ENCODE assay signal across 19 cellular contexts in genomic region chr20:16759161-16759523, GRCh38. TPM values are rescaled to one million over a fixed set of nuclear protein-coding genes. Genes with fewer than 3 reads are reported as not detected.
A peak's percentile ranks its signal among the peaks of the same experiment; 100 is the strongest.
DNase-seq lines count a peak whose midpoint lies in the region; ATAC-seq, FAIRE-seq and TF ChIP-seq lines count a peak whose summit lies in the region.
"Had no signal": no experiment of that assay in that cellular context is flagged by ENCODE, and none has a peak within 500 bp of the region (broad histone marks: within the 10 kb centered on the region; RNA-seq: fewer than 3 reads in every experiment).

No MANE protein-coding gene starts in this region.

- H2AFZ ChIP-seq in smooth muscle cell (ENCODE audit: low read depth) = peak overlapping the region; percentile 34
- H2AFZ ChIP-seq: PC-9 had no signal

- H3K27me3 Mint-ChIP-seq in endothelial cell (ENCODE audit: unreplicated experiment) (no peaks in the 10 kb centered on the region), immature natural killer cell (ENCODE audit: low read depth in 3 of 3) (peaks cover 0 to 7% (median 2%) of the 10 kb centered on the region in 3 donors)

- H3K4me1 ChIP-seq in smooth muscle cell (ENCODE audit: low read depth) = peaks cover 4% of the 10 kb centered on the region
- H3K4me1 ChIP-seq: A549 had no signal

- no peaks in the 10 kb centered on the region for H3K9me3 Mint-ChIP-seq in endothelial cell (ENCODE audit: unreplicated experiment)
- H3K9me3 Mint-ChIP-seq in immature natural killer cell = peaks cover 0 to 4% (median 0%) of the 10 kb centered on the region in 6 donors

- no peak overlapping the region for H3K4me3 ChIP-seq in smooth muscle cell
- H3K4me3 ChIP-seq: A549, PC-9, SK-N-MC had no signal

- WGBS in smooth muscle cell (ENCODE audit: low lambda C conversion rate) = 27% methylated on average over 1 of the region's 1 CpG

- peak; percentile 24 for FAIRE-seq in GM12892 (lab: Jason Lieb, UNC)
- FAIRE-seq: A549, HTR-8/SVneo had no signal

- H3K36me3 Mint-ChIP-seq in endothelial cell (ENCODE audit: low read depth, unreplicated experiment) (peaks cover 9% of the 10 kb centered on the region), immature natural killer cell (no peaks in the 10 kb centered on the region)
- H3K36me3 Mint-ChIP-seq: CD4-positive, alpha-beta memory T cell had no signal

- no peak overlapping the region for H3K27ac ChIP-seq in smooth muscle cell (ENCODE audit: low read depth)
- H3K27ac ChIP-seq: A549, SK-N-MC had no signal

- no peak overlapping the region for H3K9ac ChIP-seq in smooth muscle cell (ENCODE audit: low read depth)

- no peaks in the 10 kb centered on the region for H3K4me1 Mint-ChIP-seq in endothelial cell (ENCODE audit: unreplicated experiment)
- no peaks in the 10 kb centered on the region for H3K4me1 Mint-ChIP-seq in immature natural killer cell

- H3K4me2 ChIP-seq in smooth muscle cell = peak overlapping the region; percentile 48
- H3K4me2 ChIP-seq: A549 had no signal

- no peaks in the 10 kb centered on the region for H4K20me1 ChIP-seq in smooth muscle cell (ENCODE audit: low read depth)

- no peak for TF ChIP-seq CTCF in smooth muscle cell (IDR thresholded peaks at IDR 0.05; ENCODE audit: borderline replicate concordance, insufficient read depth, poor library complexity, severe bottlenecking)
- TF ChIP-seq CTCF in endothelial cell (IDR thresholded peaks at IDR 0.05; ENCODE audit: unreplicated experiment) = no peak

- H3K9me3 ChIP-seq in smooth muscle cell (replicated peaks; ENCODE audit: low read depth) = no peaks in the 10 kb centered on the region

- H3F3A ChIP-seq in smooth muscle cell (ENCODE audit: low read depth) = no peaks in the 10 kb centered on the region

- TF ChIP-seq POLR2A in GM12892 (IDR thresholded peaks at IDR 0.05; ENCODE audit: low read depth, low read length) = no peak

- peak; percentile 21 for ATAC-seq in HG03432 (IDR thresholded peaks at IDR 0.05; ENCODE audit: unreplicated experiment)
- ATAC-seq: A549, HCT116, Right ventricle myocardium inferior had no signal

- H3K27ac Mint-ChIP-seq in endothelial cell (ENCODE audit: unreplicated experiment) = no peak overlapping the region
- no peak overlapping the region for H3K27ac Mint-ChIP-seq in immature natural killer cell
- H3K27ac Mint-ChIP-seq: CD4-positive, alpha-beta memory T cell had no signal

- no peaks in the 10 kb centered on the region for H3K36me3 ChIP-seq in smooth muscle cell (ENCODE audit: low read depth)

- no peaks in the 10 kb centered on the region for H3K79me2 ChIP-seq in smooth muscle cell (ENCODE audit: low read depth)

- H3K27me3 ChIP-seq in smooth muscle cell (ENCODE audit: low read depth) = no peaks in the 10 kb centered on the region

- DNase-seq in GM12892 (ENCODE audit: insufficient read length) = no peak
- peak; percentile 69 for DNase-seq in foreskin melanocyte
- no peak for DNase-seq in smooth muscle cell (lab: John Stamatoyannopoulos, UW; ENCODE audit: unreplicated experiment)
- DNase-seq in NK-92 (lab: John Stamatoyannopoulos, UW; ENCODE audit: unreplicated experiment) = no peak
- no peak for DNase-seq in endothelial cell (ENCODE audit: low spot score)
- DNase-seq in immature natural killer cell = no peak
- DNase-seq: AML-193; CD4-positive, alpha-beta memory T cell; DMS 273 treated with DMSO at 0.1 percent for 48 hours; NCI-H1436 treated with DMSO at 0.1 percent for 48 hours; NCI-H226; NCI-H526 treated with DMSO at 0.1 percent for 48 hours; PC-9 had no signal

- no peak overlapping the region for H3K4me3 Mint-ChIP-seq in endothelial cell (ENCODE audit: unreplicated experiment)
- no peak overlapping the region for H3K4me3 Mint-ChIP-seq in immature natural killer cell
- H3K4me3 Mint-ChIP-seq: CD4-positive, alpha-beta memory T cell had no signal

RNA-seq across cellular contexts. Expression of gene OTOR, which starts 11.0 kb away (rescaled TPM):
- not detected for polyA plus RNA-seq in GM12892 (2012; ENCODE audit: missing spikeins)
- total RNA-seq in smooth muscle cell (not detected in 2 replicates), endothelial cell (ENCODE audit: unreplicated experiment) (4.5 TPM)
- polyA plus RNA-seq in smooth muscle cell (not detected in 2 replicates), immature natural killer cell (not detected)
- total RNA-seq: CD4-positive, alpha-beta memory T cell; PC-9; Right ventricle myocardium inferior had no signal
- polyA plus RNA-seq: A549; CD4-positive, alpha-beta memory T cell had no signal

RNA-seq across cellular contexts. Expression of gene SNRPB2, which starts 29.3 kb away (rescaled TPM):
- polyA plus RNA-seq in GM12892 (2012; ENCODE audit: missing spikeins) = 126 TPM
- total RNA-seq in smooth muscle cell = 68.4 and 87.6 TPM in 2 replicates
- polyA plus RNA-seq in smooth muscle cell = 90.6 and 105 TPM in 2 replicates
- total RNA-seq in endothelial cell (ENCODE audit: unreplicated experiment) = 61.9 TPM
- polyA plus RNA-seq in immature natural killer cell = 100 to 1,000 TPM in 1 of 3 donors, 10 to 100 TPM in 2; 82.3 to 112 (median 84.5) TPM
